Comparison of ENCODE assay signal across 36 cellular contexts in the genomic region with DNA sequence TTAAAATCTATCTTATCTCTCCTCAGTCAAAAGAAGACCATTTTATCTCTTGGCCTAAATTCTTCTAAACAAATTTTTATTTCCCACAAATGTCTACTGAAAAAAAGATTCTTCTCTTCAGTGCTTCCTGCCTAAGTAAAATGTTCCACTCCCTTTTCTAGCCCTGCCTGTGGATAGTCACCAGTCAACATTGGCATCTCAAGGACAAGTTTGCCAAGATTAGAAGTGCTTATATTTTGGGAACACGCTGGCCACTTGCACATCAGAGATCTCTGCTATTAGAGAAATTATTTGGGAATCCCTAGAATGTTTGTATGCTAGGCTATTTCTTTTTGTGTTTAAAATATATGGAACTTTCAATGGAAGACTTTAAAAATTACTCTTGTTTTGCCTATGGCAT.
"Had no signal": no experiment of that assay in that cellular context is flagged by ENCODE, and none has a peak within 500 bp of the region (broad histone marks: within the 10 kb centered on the region; RNA-seq: fewer than 3 reads in every experiment).

No MANE protein-coding gene starts in this region.

- H3K27ac Mint-ChIP-seq: activated B cell treated with CpG ODN at 0.5 μM for 24 hours; activated CD4-positive, alpha-beta memory T cell treated with anti-CD3 and anti-CD28 coated beads, Interleukin-2, amount 10 ng/mL, durations not matched to agents 7 days and 5 days; activated CD8-positive, alpha-beta memory T cell treated with anti-CD3 and anti-CD28 coated beads, Interleukin-2, amount 10 ng/mL, durations not matched to agents 7 days and 5 days; activated naive CD4-positive, alpha-beta T cell treated with anti-CD3 and anti-CD28 coated beads, Interleukin-2, amount 10 ng/mL, durations not matched to agents 7 days and 5 days; activated naive CD8-positive, alpha-beta T cell; activated naive CD8-positive, alpha-beta T cell treated with anti-CD3 and anti-CD28 coated beads, Interleukin-2, amount 50 U/mL, for 24 hours had no signal

- H3K4me1 ChIP-seq: Peyer's patch had no signal

- H3K4me3 Mint-ChIP-seq: activated B cell treated with CpG ODN at 0.5 μM for 24 hours; activated CD4-positive, alpha-beta memory T cell treated with anti-CD3 and anti-CD28 coated beads, Interleukin-2, amount 10 ng/mL, durations not matched to agents 7 days and 5 days; activated CD8-positive, alpha-beta memory T cell treated with anti-CD3 and anti-CD28 coated beads, Interleukin-2, amount 10 ng/mL, durations not matched to agents 7 days and 5 days; activated naive CD4-positive, alpha-beta T cell treated with anti-CD3 and anti-CD28 coated beads, Interleukin-2, amount 10 ng/mL, durations not matched to agents 7 days and 5 days; activated naive CD8-positive, alpha-beta T cell; activated naive CD8-positive, alpha-beta T cell treated with anti-CD3 and anti-CD28 coated beads, Interleukin-2, amount 50 U/mL, for 24 hours; central memory CD8-positive, alpha-beta T cell had no signal

- H3K27ac ChIP-seq: brain microvascular endothelial cell, Peyer's patch, VCaP had no signal

- H3K27me3 ChIP-seq: brain microvascular endothelial cell, MG63, Peyer's patch had no signal

- H3K9me3 Mint-ChIP-seq: activated B cell treated with CpG ODN at 0.5 μM for 24 hours had no signal

- ATAC-seq: activated CD8-positive, alpha-beta memory T cell treated with anti-CD3 and anti-CD28 coated beads, Interleukin-2, amount 10 ng/mL, durations not matched to agents 7 days and 5 days; activated naive CD8-positive, alpha-beta T cell treated with anti-CD3 and anti-CD28 coated beads, Interleukin-2, amount 50 U/mL, for 24 hours; PC-3 had no signal

- DNase-seq: activated B cell treated with CpG ODN at 0.5 μM for 24 hours; activated CD4-positive, alpha-beta memory T cell treated with anti-CD3 and anti-CD28 coated beads, Interleukin-2, amount 10 ng/mL, durations not matched to agents 7 days and 5 days; activated CD4-positive, alpha-beta T cell treated with anti-CD3 and anti-CD28 coated beads for 4 hours; activated CD4-positive, CD25-positive, alpha-beta regulatory T cell treated with anti-CD3 and anti-CD28 coated beads, Interleukin-2, amount 50 U/mL, for 72 hours; activated CD8-positive, alpha-beta memory T cell treated with anti-CD3 and anti-CD28 coated beads for 24 hours; activated CD8-positive, alpha-beta memory T cell treated with anti-CD3 and anti-CD28 coated beads, Interleukin-2, amount 10 ng/mL, durations not matched to agents 7 days and 5 days; activated CD8-positive, alpha-beta memory T cell treated with anti-CD3 and anti-CD28 coated beads, Interleukin-2, amount 50 U/mL, for 48 hours; activated effector memory CD4-positive, alpha-beta T cell treated with Interleukin-2 at 50 U/mL for 16 hours; activated naive CD4-positive, alpha-beta T cell treated with anti-CD3 and anti-CD28 coated beads, Interleukin-2, amount 10 ng/mL, durations not matched to agents 7 days and 5 days; activated naive CD8-positive, alpha-beta T cell treated with anti-CD3 and anti-CD28 coated beads, Interleukin-2, amount 50 U/mL, for 24 hours; activated T-cell treated with anti-CD3 and anti-CD28 coated beads, Interleukin-2, amount 50 U/mL, for 48 hours; amniotic stem cell; aorta; brain microvascular endothelial cell; Kasumi-1; KBM-7; MG63; NCI-H1048; NCI-H1105 treated with DMSO at 0.1 percent for 48 hours; NCI-H1436; NCI-H1694; NCI-H1930; NCI-H2081 treated with DMSO at 0.1 percent for 48 hours; NCI-H226; NCI-H446 treated with DMSO at 0.1 percent for 48 hours; NCI-H524; PC-3; Peyer's patch; RPMI8226; SW 1271; T-helper 1 cell; T-helper 2 cell; T-helper 9 cell had no signal

- H3K9me3 ChIP-seq: MG63, Peyer's patch had no signal

- H3K4me3 ChIP-seq: MG63, Peyer's patch had no signal

- H3K36me3 ChIP-seq: brain microvascular endothelial cell, MG63, Peyer's patch had no signal

- H3K4me1 Mint-ChIP-seq: activated B cell treated with CpG ODN at 0.5 μM for 24 hours; activated CD4-positive, alpha-beta memory T cell treated with anti-CD3 and anti-CD28 coated beads, Interleukin-2, amount 10 ng/mL, durations not matched to agents 7 days and 5 days; activated CD8-positive, alpha-beta memory T cell treated with anti-CD3 and anti-CD28 coated beads, Interleukin-2, amount 10 ng/mL, durations not matched to agents 7 days and 5 days; activated naive CD4-positive, alpha-beta T cell treated with anti-CD3 and anti-CD28 coated beads, Interleukin-2, amount 10 ng/mL, durations not matched to agents 7 days and 5 days; activated naive CD8-positive, alpha-beta T cell treated with anti-CD3 and anti-CD28 coated beads, Interleukin-2, amount 50 U/mL, for 24 hours; central memory CD8-positive, alpha-beta T cell had no signal

- H3K36me3 Mint-ChIP-seq: activated CD8-positive, alpha-beta memory T cell treated with anti-CD3 and anti-CD28 coated beads, Interleukin-2, amount 10 ng/mL, durations not matched to agents 7 days and 5 days; activated naive CD4-positive, alpha-beta T cell treated with anti-CD3 and anti-CD28 coated beads, Interleukin-2, amount 10 ng/mL, durations not matched to agents 7 days and 5 days; activated naive CD8-positive, alpha-beta T cell had no signal
